ENCODE assay signal across 1 cellular context in genomic region chr1:179938752-179939151, GRCh38.
TF ChIP-seq lines count a peak whose summit lies in the region.

No MANE protein-coding gene starts in this region.

TF ChIP-seq in HEK293, 187 proteins besides CTCF, POLR2A, EP300 and RAD21 (continued from another document):
- TF ChIP-seq ZSCAN4 (tag by site-specific recombination; IDR thresholded peaks at IDR 0.05) = no peak
- no peak for TF ChIP-seq SALL2 (tag by site-specific recombination; IDR thresholded peaks at IDR 0.05; ENCODE audit: borderline replicate concordance)
- peak; percentile 71 for TF ChIP-seq PRDM10 (tag by site-specific recombination; IDR thresholded peaks at IDR 0.05)
- peak; percentile 84 for TF ChIP-seq ZBTB17 (tag by site-specific recombination; IDR thresholded peaks at IDR 0.05)
- TF ChIP-seq KLF8 (tag by site-specific recombination; IDR thresholded peaks at IDR 0.05) = peak; percentile 64; the same call in 1 of the 2 replicates
- TF ChIP-seq TCF7L2 (IDR thresholded peaks at IDR 0.05; ENCODE audit: borderline replicate concordance, low read depth, low read length) = peak; percentile 99
- no peak for TF ChIP-seq ZNF274 (IDR thresholded peaks at IDR 0.05; ENCODE audit: low read length)
- TF ChIP-seq ZNF274 (tag by site-specific recombination; IDR thresholded peaks at IDR 0.05; ENCODE audit: borderline replicate concordance) = no peak
- TF ChIP-seq REST (tag by site-specific recombination; IDR thresholded peaks at IDR 0.05) = no peak
- no peak for TF ChIP-seq BCL11B (tag by site-specific recombination; IDR thresholded peaks at IDR 0.05; ENCODE audit: low read depth)
- TF ChIP-seq ZNF449 (tag by site-specific recombination; IDR thresholded peaks at IDR 0.05) = no peak
- TF ChIP-seq ZBTB48 (tag by site-specific recombination; IDR thresholded peaks at IDR 0.05) = no peak
- peak; percentile 64; the same call in 1 of the 2 replicates for TF ChIP-seq BCL11A (tag by site-specific recombination; IDR thresholded peaks at IDR 0.05; ENCODE audit: low read depth)
- 0 out of 2 replicates have a peak, but pooled peaks have one; percentile 66 for TF ChIP-seq ZNF184 (tag by site-specific recombination; IDR thresholded peaks at IDR 0.05)
- TF ChIP-seq ZBTB6 (tag by site-specific recombination; IDR thresholded peaks at IDR 0.05) = no peak
- TF ChIP-seq ZNF596 (tag by site-specific recombination; IDR thresholded peaks at IDR 0.05) = no peak
- peak; percentile 64; the same call in 1 of the 2 replicates for TF ChIP-seq PRDM4 (tag by site-specific recombination; IDR thresholded peaks at IDR 0.05)
- peak; percentile 90 for TF ChIP-seq ZXDB (tag by site-specific recombination; IDR thresholded peaks at IDR 0.05)
- peak; percentile 47; the same call in 1 of the 2 replicates for TF ChIP-seq ZNF24 (tag by site-specific recombination; IDR thresholded peaks at IDR 0.05)
- no peak for TF ChIP-seq ZNF610 (tag by site-specific recombination; IDR thresholded peaks at IDR 0.05; ENCODE audit: borderline replicate concordance)
- TF ChIP-seq ZNF692 (tag by site-specific recombination; IDR thresholded peaks at IDR 0.05) = 0 out of 2 replicates have a peak, but pooled peaks have one; percentile 45
- peak; percentile 71 for TF ChIP-seq SP7 (tag by site-specific recombination; IDR thresholded peaks at IDR 0.05)
- TF ChIP-seq ZNF580 (tag by site-specific recombination; IDR thresholded peaks at IDR 0.05) = peak; percentile 20; the same call in 1 of the 2 replicates
- peak; percentile 53; the same call in 1 of the 2 replicates for TF ChIP-seq OVOL3 (tag by site-specific recombination; IDR thresholded peaks at IDR 0.05)
- TF ChIP-seq ZNF658 (tag by site-specific recombination; IDR thresholded peaks at IDR 0.05) = no peak
- TF ChIP-seq ZSCAN23 (tag by site-specific recombination; IDR thresholded peaks at IDR 0.05) = no peak
- no peak for TF ChIP-seq REPIN1 (tag by site-specific recombination; IDR thresholded peaks at IDR 0.05; ENCODE audit: low read depth)
- no peak for TF ChIP-seq ZNF654 (tag by site-specific recombination; IDR thresholded peaks at IDR 0.05; ENCODE audit: low read depth)
- no peak for TF ChIP-seq ZFP41 (tag by site-specific recombination; IDR thresholded peaks at IDR 0.05; ENCODE audit: borderline replicate concordance)
- no peak for TF ChIP-seq ATF2 (tag by site-specific recombination; IDR thresholded peaks at IDR 0.05; ENCODE audit: low read depth)
- TF ChIP-seq ZNF16 (tag by site-specific recombination; IDR thresholded peaks at IDR 0.05; ENCODE audit: low read depth) = no peak
- peak; percentile 67 for TF ChIP-seq ZNF629 (tag by site-specific recombination; IDR thresholded peaks at IDR 0.05)
- no peak for TF ChIP-seq ZNF48 (tag by site-specific recombination; IDR thresholded peaks at IDR 0.05)
- TF ChIP-seq ZNF548 (tag by site-specific recombination; IDR thresholded peaks at IDR 0.05) = no peak
